26 cellular contexts compared by ENCODE assay signal in genomic region chr11:69874984-69875673, GRCh38. TPM values are rescaled to one million over a fixed set of nuclear protein-coding genes. Genes with fewer than 3 reads are reported as not detected.
DNase-seq lines count a peak whose midpoint lies in the region; ATAC-seq and TF ChIP-seq lines count a peak whose summit lies in the region.
"Had no signal": no experiment of that assay in that cellular context is flagged by ENCODE, and none has a peak within 500 bp of the region (broad histone marks: within the 10 kb centered on the region; RNA-seq: fewer than 3 reads in every experiment).

No MANE protein-coding gene starts in this region.

- ATAC-seq in Right ventricle myocardium inferior: no peak
- ATAC-seq in mucosa of descending colon: no peak
- no peak for ATAC-seq in WTC11
- ATAC-seq: activated CD4-positive, alpha-beta T cell treated with anti-CD3 and anti-CD28 coated beads for 36 hours; activated naive CD4-positive, alpha-beta T cell treated with anti-CD3 and anti-CD28 coated beads, Interleukin-2, amount 50 U/mL, for 72 hours had no signal

- no peaks in the 10 kb centered on the region for H3K36me3 ChIP-seq in left ventricle myocardium inferior
- H3K36me3 ChIP-seq in mucosa of descending colon (ENCODE audit: low read depth): no peaks in the 10 kb centered on the region
- H3K36me3 ChIP-seq: BLaER1 treated with 17β-estradiol and CSF1 and Interleukin-3, amounts not matched to agents 10 nM and 100 nM; HAP-1; Peyer's patch; prostate gland; SJCRH30 had no signal

- H3K9me3 Mint-ChIP-seq in osteocyte (ENCODE audit: unreplicated experiment): no peaks in the 10 kb centered on the region
- H3K9me3 Mint-ChIP-seq in WTC11: peaks cover 18% of the 10 kb centered on the region
- H3K9me3 Mint-ChIP-seq: activated naive CD4-positive, alpha-beta T cell treated with anti-CD3 and anti-CD28 coated beads, Interleukin-2, amount 50 U/mL, for 72 hours; central memory CD8-positive, alpha-beta T cell had no signal

- intact Hi-C loops in left ventricle myocardium inferior (cut with micrococcal nuclease): no loop called here
- intact Hi-C loops in Right ventricle myocardium inferior (cut with DNase I): no loop called here
- intact Hi-C loops in mucosa of descending colon (cut with DNase I, micrococcal nuclease): no loop called here

- no peaks in the 10 kb centered on the region for H3K9me3 ChIP-seq in left ventricle myocardium inferior (replicated peaks)
- no peaks in the 10 kb centered on the region for H3K9me3 ChIP-seq in mucosa of descending colon
- H3K9me3 ChIP-seq: BLaER1 treated with 17β-estradiol and CSF1 and Interleukin-3, amounts not matched to agents 10 nM and 100 nM; HAP-1; Peyer's patch; prostate gland; SJCRH30 had no signal

- no peak overlapping the region for H3K4me3 Mint-ChIP-seq in osteocyte (ENCODE audit: unreplicated experiment)
- H3K4me3 Mint-ChIP-seq in WTC11: no peak overlapping the region
- H3K4me3 Mint-ChIP-seq: activated CD4-positive, alpha-beta T cell treated with anti-CD3 and anti-CD28 coated beads for 36 hours; central memory CD8-positive, alpha-beta T cell; mesothelial cell of epicardium had no signal

- H3K27me3 ChIP-seq in left ventricle myocardium inferior (ENCODE audit: low read depth): peaks cover 59% of the 10 kb centered on the region
- H3K27me3 ChIP-seq: BLaER1 treated with 17β-estradiol and CSF1 and Interleukin-3, amounts not matched to agents 10 nM and 100 nM; Peyer's patch; SJCRH30 had no signal

- H3K27ac Mint-ChIP-seq in osteocyte (ENCODE audit: unreplicated experiment) (no peak overlapping the region), WTC11 (no peak overlapping the region)
- H3K27ac Mint-ChIP-seq: activated CD4-positive, alpha-beta T cell treated with anti-CD3 and anti-CD28 coated beads for 36 hours; activated naive CD4-positive, alpha-beta T cell treated with anti-CD3 and anti-CD28 coated beads, Interleukin-2, amount 50 U/mL, for 72 hours; mesothelial cell of epicardium had no signal

- H3K4me1 Mint-ChIP-seq in osteocyte (ENCODE audit: unreplicated experiment) (no peaks in the 10 kb centered on the region), WTC11 (0 out of 2 replicates have a peak, but pooled peaks cover 2% of the 10 kb centered on the region)
- H3K4me1 Mint-ChIP-seq: activated CD4-positive, alpha-beta T cell treated with anti-CD3 and anti-CD28 coated beads for 36 hours; central memory CD8-positive, alpha-beta T cell had no signal

- TF ChIP-seq CTCF in left ventricle myocardium inferior (IDR thresholded peaks at IDR 0.05; ENCODE audit: borderline replicate concordance) (no peak), osteocyte (IDR thresholded peaks at IDR 0.05) (no peak), foreskin fibroblast (IDR thresholded peaks at IDR 0.05; ENCODE audit: low read depth, low read length) (no peak), mucosa of descending colon (IDR thresholded peaks at IDR 0.05) (no peak), WTC11 (IDR thresholded peaks at IDR 0.05) (no peak)

- no peak overlapping the region for H3K27ac ChIP-seq in left ventricle myocardium inferior (replicated peaks)
- H3K27ac ChIP-seq: BLaER1 treated with 17β-estradiol and CSF1 and Interleukin-3, amounts not matched to agents 10 nM and 100 nM; epithelial cell of prostate; HL-60; Peyer's patch; prostate gland; SJCRH30; skin epidermis had no signal

- H3K4me1 ChIP-seq in left ventricle myocardium inferior (no peaks in the 10 kb centered on the region), mucosa of descending colon (ENCODE audit: low read depth) (no peaks in the 10 kb centered on the region)
- H3K4me1 ChIP-seq: HAP-1, Peyer's patch, prostate gland, SJCRH30 had no signal

- POLR2A ChIA-PET in WTC11 (lab: Charles Lee): no interaction called here

- peak; percentile 4 for DNase-seq in left ventricle myocardium inferior
- DNase-seq in Right ventricle myocardium inferior (ENCODE audit: missing footprints): no peak
- peak; percentile 12 for DNase-seq in iPS-NIHi7 (ENCODE audit: extremely low spot score)
- DNase-seq in osteocyte (ENCODE audit: extremely low spot score, unreplicated experiment): peak; percentile 77
- no peak for DNase-seq in foreskin fibroblast
- no peak for DNase-seq in mucosa of descending colon
- DNase-seq in WTC11 (ENCODE audit: low spot score): no peak
- DNase-seq: activated CD4-positive, alpha-beta T cell treated with anti-CD3 and anti-CD28 coated beads for 36 hours; NCI-H1048; NCI-H1694 treated with DMSO at 0.1 percent for 48 hours; NCI-H2171 treated with DMSO at 0.1 percent for 48 hours; NCI-H524; SJCRH30; stimulated activated CD4-positive, alpha-beta T cell treated with anti-CD3 and anti-CD28 coated beads, Interleukin-1b, Interleukin-23, amount 100 ng/mL, for 48 hours; T-helper 1 cell had no signal

- H3K27me3 Mint-ChIP-seq in osteocyte (ENCODE audit: unreplicated experiment): peaks cover 18% of the 10 kb centered on the region
- H3K27me3 Mint-ChIP-seq in WTC11 (ENCODE audit: low read depth): no peaks in the 10 kb centered on the region

- H3K4me3 ChIP-seq in left ventricle myocardium inferior (no peak overlapping the region), foreskin fibroblast (ENCODE audit: low read depth in 1 of 2, low read length in 2 of 2) (no peak overlapping the region), mucosa of descending colon (no peak overlapping the region)
- H3K4me3 ChIP-seq: BLaER1 treated with 17β-estradiol and CSF1 and Interleukin-3, amounts not matched to agents 10 nM and 100 nM; HAP-1; Peyer's patch; prostate gland; SJCRH30; skin epidermis had no signal

- H3K36me3 Mint-ChIP-seq in osteocyte (ENCODE audit: unreplicated experiment) (no peaks in the 10 kb centered on the region), WTC11 (no peaks in the 10 kb centered on the region; the same call in 1 of the 2 replicates)
- H3K36me3 Mint-ChIP-seq: activated naive CD4-positive, alpha-beta T cell treated with anti-CD3 and anti-CD28 coated beads, Interleukin-2, amount 50 U/mL, for 72 hours; mesothelial cell of epicardium had no signal

- CTCF ChIA-PET in WTC11 (lab: Charles Lee): interaction anchor here (0.8 to 1.2 kb wide), 4 partner anchors 18 to 171 kb away, joined by 3 to 5 read pairs (median 4); no protein-coding TSS in a partner anchor

TF ChIP-seq in WTC11, 78 proteins besides CTCF, POLR2A, EP300 and RAD21 (continues in another document):
- TF ChIP-seq ZNF416 (CRISPR knock-in tag; IDR thresholded peaks at IDR 0.05): no peak
- TF ChIP-seq ERG (CRISPR knock-in tag; IDR thresholded peaks at IDR 0.05): no peak
- no peak for TF ChIP-seq NR1H2 (CRISPR knock-in tag; IDR thresholded peaks at IDR 0.05)
- TF ChIP-seq HMGA2 (CRISPR knock-in tag; IDR thresholded peaks at IDR 0.05): no peak
- no peak for TF ChIP-seq CREB1 (CRISPR knock-in tag; IDR thresholded peaks at IDR 0.05)
- TF ChIP-seq ATF6 (CRISPR knock-in tag; IDR thresholded peaks at IDR 0.05): no peak
- no peak for TF ChIP-seq JUN (CRISPR knock-in tag; IDR thresholded peaks at IDR 0.05)
- TF ChIP-seq CBFB (CRISPR knock-in tag; IDR thresholded peaks at IDR 0.05; ENCODE audit: low read depth): no peak
- TF ChIP-seq ZNF423 (CRISPR knock-in tag; IDR thresholded peaks at IDR 0.05): no peak
- TF ChIP-seq HMGXB4 (CRISPR knock-in tag; IDR thresholded peaks at IDR 0.05): no peak
- no peak for TF ChIP-seq EMX1 (CRISPR knock-in tag; IDR thresholded peaks at IDR 0.05)

RNA-seq across cellular contexts. Expression of gene FGF3, which starts 55.9 kb away (rescaled TPM):
- total RNA-seq in left ventricle myocardium inferior: not detected
- not detected for total RNA-seq in Right ventricle myocardium inferior
- 2.3 and 2.5 TPM in 2 replicates for total RNA-seq in osteocyte
- total RNA-seq in mucosa of descending colon: not detected
- total RNA-seq in WTC11 (2021): not detected in 3 replicates
- total RNA-seq: activated CD4-positive, alpha-beta T cell treated with anti-CD3 and anti-CD28 coated beads for 36 hours; activated naive CD4-positive, alpha-beta T cell treated with anti-CD3 and anti-CD28 coated beads, Interleukin-2, amount 50 U/mL, for 72 hours; LHCN-M2; mesothelial cell of epicardium; Peyer's patch; prostate gland; SJCRH30 had no signal

Comparison
In these comparisons a context has a peak if more than half of its experiments do, and no peak if none do; other contexts are left out.
1. DNase-seq: peak in left ventricle myocardium inferior (single experiment), iPS-NIHi7 (single experiment) and osteocyte (single experiment); none in Right ventricle myocardium inferior (single experiment), foreskin fibroblast (0 of 2), mucosa of descending colon (0 of 3) and WTC11 (single experiment).